In genomic region chr2:195563857-195564512, GRCh38 we compare ENCODE assay signal across 9 cellular contexts.
DNase-seq lines count a peak whose midpoint lies in the region; ATAC-seq, FAIRE-seq and TF ChIP-seq lines count a peak whose summit lies in the region.
"Had no signal": no experiment of that assay in that cellular context is flagged by ENCODE, and none has a peak within 500 bp of the region (broad histone marks: within the 10 kb centered on the region; RNA-seq: fewer than 3 reads in every experiment).

No MANE protein-coding gene starts in this region.

- H2BK12ac ChIP-seq in trophoblast cell (ENCODE audit: low read length): no peak overlapping the region

- no peak for TF ChIP-seq EP300 in K562 (IDR thresholded peaks at IDR 0.05; ENCODE audit: low read length)

- H3K27me3 ChIP-seq in Panc1 (ENCODE audit: control insufficient read depth, insufficient read depth, low read length) (no peaks in the 10 kb centered on the region), K562 (ENCODE audit: control insufficient read depth in 2 of 2, insufficient read depth in 2 of 2, low read length in 2 of 2) (no peaks in the 10 kb centered on the region), trophoblast cell (ENCODE audit: insufficient read depth, low read length) (no peaks in the 10 kb centered on the region)

- no peak overlapping the region for H4K91ac ChIP-seq in trophoblast cell (ENCODE audit: low read depth, low read length)

- peaks cover 3% of the 10 kb centered on the region for H3K79me1 ChIP-seq in trophoblast cell (ENCODE audit: low read length)

- H4K8ac ChIP-seq in trophoblast cell (ENCODE audit: low read depth, low read length): no peak overlapping the region

- intact Hi-C loops in Panc1 (cut with micrococcal nuclease; ENCODE audit: unreplicated experiment) (no loop called here), K562 (cut with micrococcal nuclease) (no loop called here)

- H3K27ac ChIP-seq in Panc1 (ENCODE audit: low read length) (no peak overlapping the region; the same call in 1 of the 2 replicates), K562 (ENCODE audit: extremely low read depth, low read depth, low read length) (no peak overlapping the region), trophoblast cell (ENCODE audit: low read depth, low read length) (no peak overlapping the region)

- no peak overlapping the region for H4K12ac ChIP-seq in trophoblast cell (ENCODE audit: low read depth, low read length)

- H3K79me2 ChIP-seq in K562 (ENCODE audit: control insufficient read depth, insufficient read depth, low read length): no peaks in the 10 kb centered on the region
- no peaks in the 10 kb centered on the region for H3K79me2 ChIP-seq in trophoblast cell (ENCODE audit: control insufficient read depth, insufficient read depth, low read length, poor library complexity)

- H3K23ac ChIP-seq in trophoblast cell (ENCODE audit: low read length): no peak overlapping the region

- FAIRE-seq in K562 (lab: Jason Lieb, UNC): no peak

- in situ Hi-C loops in Panc1 (cut with HindIII; ENCODE audit: low pct_unique_long_range_greater_than_20kb, low sequenced_read_pairs) (no loop called here), K562 (cut with MboI) (no loop called here)

- H3K36me3 ChIP-seq in Panc1 (ENCODE audit: control insufficient read depth, insufficient read depth, low read length) (no peaks in the 10 kb centered on the region), K562 (ENCODE audit: control insufficient read depth, insufficient read depth, low read length) (no peaks in the 10 kb centered on the region), trophoblast cell (ENCODE audit: control insufficient read depth in 1 of 2, insufficient read depth in 2 of 2, low read length in 2 of 2) (peaks cover 0 to 1% of the 10 kb centered on the region in 2 experiments)

- no peak for TF ChIP-seq RAD21 in K562 (CRISPR knock-in tag; conservative IDR thresholded peaks at IDR 0.05 in 1 of 2, IDR thresholded peaks at IDR 0.05 in 1 of 2)

- no peak overlapping the region for H2AK5ac ChIP-seq in trophoblast cell (ENCODE audit: low read length)

- peak; percentile 73 for DNase-seq in GM04503 (ENCODE audit: low read depth)
- DNase-seq in Panc1 (ENCODE audit: low read depth, low spot score): no peak
- no peak for DNase-seq in K562 (ENCODE audit: extremely low read depth in 1 of 4, low spot score in 3 of 4)
- peak; percentile 52 to 92 for DNase-seq in trophoblast cell
- DNase-seq in DMS53 treated with DMSO at 0.1 percent for 48 hours (lab: John Stamatoyannopoulos, UW; ENCODE audit: unreplicated experiment): no peak
- no peak for DNase-seq in GM19240 (ENCODE audit: insufficient read length, low spot score)
- DNase-seq in effector CD8-positive, alpha-beta T cell (lab: John Stamatoyannopoulos, UW): no peak
- DNase-seq: NCI-H187, SHP77 had no signal

- H3K4me2 ChIP-seq in K562 (ENCODE audit: insufficient read depth, low read length) (no peak overlapping the region), trophoblast cell (ENCODE audit: low read length) (no peak overlapping the region)

- H2BK5ac ChIP-seq in trophoblast cell (ENCODE audit: low read depth, low read length, poor library complexity): no peak overlapping the region

- peak; percentile 53; the same call in 1 of the 2 replicates for ATAC-seq in Panc1
- no peak for ATAC-seq in K562

- H3K9me3 ChIP-seq in Panc1 (ENCODE audit: control insufficient read depth, insufficient read depth, low read depth, low read length): no peaks in the 10 kb centered on the region
- peaks cover 2% of the 10 kb centered on the region for H3K9me3 ChIP-seq in K562 (replicated peaks; ENCODE audit: control insufficient read depth, insufficient read depth, low read depth, low read length)
- H3K9me3 ChIP-seq in trophoblast cell (ENCODE audit: insufficient read depth, low read depth, low read length): no peaks in the 10 kb centered on the region

- H3K4ac ChIP-seq in trophoblast cell (ENCODE audit: low read depth, low read length): no peak overlapping the region

- TF ChIP-seq CTCF in Panc1 (IDR thresholded peaks at IDR 0.05) (no peak), K562 (IDR thresholded peaks at IDR 0.05 in 2 of 3, conservative IDR thresholded peaks at IDR 0.05 in 1 of 3; ENCODE audit: insufficient read depth in 2 of 3, low read depth in 1 of 3, low read length in 3 of 3) (no peak)

- no peak overlapping the region for H3K14ac ChIP-seq in trophoblast cell (ENCODE audit: low read length)

- no peak overlapping the region for H3K9ac ChIP-seq in K562 (ENCODE audit: insufficient read depth in 1 of 2, low read depth in 2 of 2, low read length in 2 of 2)
- H3K9ac ChIP-seq in trophoblast cell (ENCODE audit: low read length): no peak overlapping the region

- no peaks in the 10 kb centered on the region for H4K20me1 ChIP-seq in K562 (replicated peaks; ENCODE audit: control insufficient read depth, insufficient read depth, low read length)

- no peak overlapping the region for H2BK120ac ChIP-seq in trophoblast cell (ENCODE audit: insufficient read depth, low read length, poor library complexity)

- no TSS peak for BruUV-seq in Panc1 (replicated peaks; lab: Mats Ljungman, UMichigan)
- no TSS peak for BruUV-seq in K562 (replicated peaks; lab: Mats Ljungman, UMichigan)

- POLR2A ChIA-PET in Panc1 (lab: Charles Lee) (no interaction called here), K562 (lab: Yijun Ruan, JAX) (no interaction called here)

- H3K4me1 ChIP-seq in Panc1 (ENCODE audit: control insufficient read depth, insufficient read depth, low read length) (peaks cover 16% of the 10 kb centered on the region; the same call in 1 of the 2 replicates), K562 (replicated peaks in 1 of 2; ENCODE audit: control insufficient read depth in 2 of 2, insufficient read depth in 2 of 2, low read length in 2 of 2) (peaks cover 7 to 17% of the 10 kb centered on the region in 2 experiments; a peak in 3 of 5 replicates), trophoblast cell (ENCODE audit: control insufficient read depth in 1 of 2, insufficient read depth in 2 of 2, low read length in 2 of 2) (peaks cover 4 to 5% of the 10 kb centered on the region in 2 experiments)

- CTCF ChIA-PET in Panc1 (lab: Charles Lee) (no interaction called here), K562 (lab: Yijun Ruan, JAX; ENCODE audit: low intra/inter-chr PET ratio) (no interaction called here)

- 93% methylated on average over 9 of the region's 12 CpGs for whole genome bisulfite sequencing in K562 (ENCODE audit: insufficient coverage, low coverage, missing lambda C conversion rate)
- no CpG with 5 or more reads among the region's 12 CpGs for whole genome bisulfite sequencing in trophoblast cell (ENCODE audit: extremely low coverage, insufficient coverage, insufficient read length)

- no peak for TF ChIP-seq POLR2A in K562 (conservative IDR thresholded peaks at IDR 0.05)

- H3K4me3 ChIP-seq in Panc1 (ENCODE audit: low read depth in 2 of 2, low read length in 2 of 2): no peak overlapping the region
- H3K4me3 ChIP-seq in K562: no peak overlapping the region
- H3K4me3 ChIP-seq in trophoblast cell (ENCODE audit: low read depth, low read length): no peak overlapping the region

- no peak overlapping the region for H3K18ac ChIP-seq in trophoblast cell (ENCODE audit: low read length)

- H2AFZ ChIP-seq in K562 (ENCODE audit: low read depth, low read length) (no peak overlapping the region), trophoblast cell (ENCODE audit: insufficient read depth, low read length, poor library complexity) (no peak overlapping the region)

- no peaks in the 10 kb centered on the region for H3K9me1 ChIP-seq in K562 (ENCODE audit: control insufficient read depth, insufficient read depth, low read length)

TF ChIP-seq in K562, 482 proteins besides CTCF, POLR2A, EP300 and RAD21:
- TF ChIP-seq ZBTB33 (CRISPR knock-in tag; IDR thresholded peaks at IDR 0.05) (peak; percentile 28; the same call in 1 of the 2 replicates), ZNF274 (IDR thresholded peaks at IDR 0.05; ENCODE audit: borderline replicate concordance, low read depth, low read length) (no peak)

Comparison
In these comparisons a context has a peak if more than half of its experiments do, and no peak if none do; other contexts are left out.
1. DNase-seq: peak in GM04503 (single experiment) and trophoblast cell (2 of 2); none in Panc1 (single experiment), K562 (0 of 4), DMS53 treated with DMSO at 0.1 percent for 48 hours (single experiment), GM19240 (single experiment) and effector CD8-positive, alpha-beta T cell (single experiment).